Comparison of ENCODE assay signal across 8 cellular contexts in genomic region chr9:69122086-69122390, GRCh38. TPM values are rescaled to one million over a fixed set of nuclear protein-coding genes. Genes with fewer than 3 reads are reported as not detected.
DNase-seq lines count a peak whose midpoint lies in the region; ATAC-seq and TF ChIP-seq lines count a peak whose summit lies in the region.

No MANE protein-coding gene starts in this region.

- DNase-seq in COLO668 (lab: John Stamatoyannopoulos, UW; ENCODE audit: unreplicated experiment) (peak; percentile 80), HT-29 (ENCODE audit: low spot score) (peak; percentile 69), SK-MEL-5 (ENCODE audit: low read depth, low spot score) (peak; percentile 66), anterior cingulate cortex (lab: John Stamatoyannopoulos, UW) (peak in 54 of 58 donors; percentile 27 to 82 (median 57)), right atrium auricular region (ENCODE audit: low spot score) (peak; percentile 81), pons (ENCODE audit: low spot score) (peak; percentile 81), SK-N-DZ (ENCODE audit: low spot score) (no peak)

- TF ChIP-seq CTCF in right atrium auricular region (IDR thresholded peaks at IDR 0.05) = no peak

- in situ Hi-C loops in SK-MEL-5 (cut with HindIII; ENCODE audit: low pct_unique_long_range_greater_than_20kb, low sequenced_read_pairs) = no loop called here

- peak overlapping the region; percentile 75 to 76 for H3K27ac ChIP-seq in right atrium auricular region

- H3K4me3 ChIP-seq in right atrium auricular region = peak overlapping the region; percentile 65 to 76

- no peaks in the 10 kb centered on the region for H3K36me3 ChIP-seq in right atrium auricular region

- no peaks in the 10 kb centered on the region for H3K9me3 ChIP-seq in right atrium auricular region

- no peaks in the 10 kb centered on the region for H3K27me3 ChIP-seq in right atrium auricular region

- H3K4me1 ChIP-seq in right atrium auricular region = peaks cover 0 to 14% of the 10 kb centered on the region in 2 donors

- peak; percentile 60 for ATAC-seq in GM19467 (IDR thresholded peaks at IDR 0.05; ENCODE audit: unreplicated experiment)

RNA-seq across cellular contexts. Expression of gene TJP2, which starts 52.0 kb away (rescaled TPM):
- 519 and 587 TPM in 2 replicates for total RNA-seq in HT-29 (2014; rRNA removed; shearing (Covaris generic))
- 12.1 and 15.2 TPM in 2 replicates for total RNA-seq in SK-MEL-5 (2014; rRNA removed; shearing (Covaris generic))
- 19.6 and 22.1 TPM in 2 replicates for polyA plus RNA-seq in SK-MEL-5 (2015; cell fraction: cytosol; rRNA removed)
- polyA plus RNA-seq in SK-MEL-5 (2015; cell fraction: nucleus; rRNA removed) = 13.5 and 38.3 TPM in 2 replicates
- 10 to 100 TPM; 46.3 to 51.7 TPM for total RNA-seq in right atrium auricular region
- 24.9 and 27.6 TPM in 2 replicates for polyA plus RNA-seq in SK-N-DZ (2014; cell fraction: cytosol; rRNA removed)
- 32.5 and 52.7 TPM in 2 replicates for polyA plus RNA-seq in SK-N-DZ (2014; cell fraction: nucleus; rRNA removed)
